22 cellular contexts compared by ENCODE assay signal in the genomic region with DNA sequence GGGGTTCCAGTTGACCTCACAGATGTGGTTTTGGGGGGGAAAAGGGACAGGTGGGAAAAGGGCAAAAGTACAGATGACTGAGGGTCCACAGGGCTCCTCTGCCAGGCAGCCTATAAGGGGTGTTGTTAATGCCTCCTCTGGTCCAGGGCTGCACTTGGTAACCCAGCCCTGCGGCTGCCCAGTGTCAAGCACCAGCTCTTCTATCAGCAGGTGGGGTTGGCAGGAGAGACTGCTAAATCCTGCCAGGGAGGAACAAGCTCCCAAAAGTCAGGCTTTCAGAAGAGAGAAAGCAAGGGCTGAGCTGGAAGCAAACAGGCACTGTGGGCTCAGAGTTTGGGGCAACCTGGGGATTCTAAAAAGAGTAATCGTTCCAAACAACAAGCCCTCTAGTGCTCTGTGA. TPM values are rescaled to one million over a fixed set of nuclear protein-coding genes. Genes with fewer than 3 reads are reported as not detected.
"Had no signal": no experiment of that assay in that cellular context is flagged by ENCODE, and none has a peak within 500 bp of the region (broad histone marks: within the 10 kb centered on the region; RNA-seq: fewer than 3 reads in every experiment).

No MANE protein-coding gene starts in this region.

- H3K27ac ChIP-seq: parathyroid adenoma had no signal

- H3K9ac ChIP-seq: parathyroid adenoma had no signal

- DNase-seq: activated B cell treated with CpG ODN at 0.5 μM for 24 hours; activated CD4-positive, alpha-beta T cell treated with anti-CD3 and anti-CD28 coated beads for 36 hours; activated CD4-positive, alpha-beta T cell treated with anti-CD3 and anti-CD28 coated beads, Interleukin-2, amount 50 U/mL, for 4 hours; activated CD8-positive, alpha-beta memory T cell treated with anti-CD3 and anti-CD28 coated beads for 24 hours; activated CD8-positive, alpha-beta memory T cell treated with anti-CD3 and anti-CD28 coated beads, Interleukin-2, amount 50 U/mL, for 4 hours; activated naive CD4-positive, alpha-beta T cell treated with Interleukin-2 at 50 U/mL for 16 hours; activated naive CD8-positive, alpha-beta T cell treated with anti-CD3 and anti-CD28 coated beads, Interleukin-2, amount 10 ng/mL, durations not matched to agents 7 days and 5 days; activated T-cell treated with anti-CD3 and anti-CD28 coated beads, Interleukin-2, amount 50 U/mL, for 24 hours; amniotic stem cell; dermis blood vessel endothelial cell; effector CD8-positive, alpha-beta T cell; left colon; nephron progenitor cell; nucleus accumbens; stimulated activated CD4-positive, alpha-beta T cell treated with anti-CD3 and anti-CD28 coated beads, Interleukin-4, amount 100 ng/mL, for 1 hour; stimulated activated naive CD4-positive, alpha-beta T cell had no signal

- ATAC-seq: activated CD4-positive, alpha-beta T cell treated with anti-CD3 and anti-CD28 coated beads for 36 hours; left colon; sciatic nerve had no signal

- H3K79me2 ChIP-seq: parathyroid adenoma had no signal

- H2AFZ ChIP-seq: parathyroid adenoma had no signal

- H3K4me1 ChIP-seq: parathyroid adenoma had no signal

RNA-seq across cellular contexts. Expression of a gene that starts 59.5 kb away (rescaled TPM):
- total RNA-seq: activated B cell treated with CpG ODN at 0.5 μM for 24 hours; activated CD4-positive, alpha-beta T cell treated with anti-CD3 and anti-CD28 coated beads for 36 hours; bronchial epithelial cell; dermis blood vessel endothelial cell; SK-MEL-5; subcutaneous adipose tissue; T-helper 1 cell treated with Interleukin-12 subunit alpha and Interleukin-12 subunit beta and Interleukin-4 antibody, amounts not matched to agents 30 ng/mL and 1 ng/mL, for 36 hours had no signal
